ENCODE assay signal across 27 cellular contexts in genomic region chr9:136654820-136655219, GRCh38. TPM values are rescaled to one million over a fixed set of nuclear protein-coding genes. Genes with fewer than 3 reads are reported as not detected.
DNase-seq lines count a peak whose midpoint lies in the region; ATAC-seq and TF ChIP-seq lines count a peak whose summit lies in the region.
"Had no signal": no experiment of that assay in that cellular context is flagged by ENCODE, and none has a peak within 500 bp of the region (broad histone marks: within the 10 kb centered on the region; RNA-seq: fewer than 3 reads in every experiment).

No MANE protein-coding gene starts in this region.

- peak overlapping the region; percentile 38 for H3K9ac ChIP-seq in neuronal stem cell (ENCODE audit: low read depth, low read length, poor library complexity)

- H3K23ac ChIP-seq in neuronal stem cell (ENCODE audit: low read depth, low read length, poor library complexity), result peak overlapping the region; percentile 37

- intact Hi-C loops in Right ventricle myocardium superior (cut with DNase I), result no loop called here
- intact Hi-C loops in Right ventricle myocardium inferior (cut with DNase I), result no loop called here
- intact Hi-C loops in esophagus squamous epithelium (cut with DNase I), result no loop called here

- peaks cover 0 to 67% (median 2%) of the 10 kb centered on the region in 4 donors for H3K27me3 ChIP-seq in esophagus squamous epithelium
- H3K27me3 ChIP-seq in neuronal stem cell (ENCODE audit: control insufficient read depth in 3 of 3, insufficient read depth in 3 of 3, low read depth in 1 of 3, low read length in 3 of 3), result peaks cover 0 to 5% (median 0%) of the 10 kb centered on the region in 3 experiments
- H3K27me3 ChIP-seq in suprapubic skin, result peaks cover 48% of the 10 kb centered on the region
- H3K27me3 ChIP-seq in foreskin keratinocyte, result peaks cover 10% of the 10 kb centered on the region

- no peak overlapping the region for H2BK5ac ChIP-seq in neuronal stem cell (ENCODE audit: low read length)

- H3K4me1 ChIP-seq in esophagus squamous epithelium, result peaks cover 0 to 67% (median 6%) of the 10 kb centered on the region in 3 donors
- peaks cover 0 to 15% of the 10 kb centered on the region in 2 donors for H3K4me1 ChIP-seq in neuronal stem cell (ENCODE audit: control insufficient read depth in 2 of 2, insufficient read depth in 1 of 2, low read depth in 1 of 2, low read length in 2 of 2)
- H3K4me1 ChIP-seq in suprapubic skin, result peaks cover 4% of the 10 kb centered on the region
- peaks cover 6% of the 10 kb centered on the region for H3K4me1 ChIP-seq in foreskin keratinocyte

- H2BK15ac ChIP-seq in neuronal stem cell (ENCODE audit: low read length), result peak overlapping the region; percentile 7

- H3K4ac ChIP-seq in neuronal stem cell (ENCODE audit: low read length), result peak overlapping the region; percentile 76

- H3K27ac ChIP-seq in esophagus squamous epithelium, result peak overlapping the region in 3 of 4 donors; percentile 34 to 82 (median 77)
- no peak overlapping the region for H3K27ac ChIP-seq in neuronal stem cell (replicated peaks; ENCODE audit: low read length)
- H3K27ac ChIP-seq in suprapubic skin, result peak overlapping the region; percentile 53
- no peak overlapping the region for H3K27ac ChIP-seq in foreskin keratinocyte
- H3K27ac ChIP-seq: 22Rv1, HL-60 had no signal

- H3K4me2 ChIP-seq in neuronal stem cell (ENCODE audit: insufficient read depth, low read length, poor library complexity, severe bottlenecking), result no peak overlapping the region

- H3K9me3 ChIP-seq in esophagus squamous epithelium (no peaks in the 10 kb centered on the region), neuronal stem cell (replicated peaks in 1 of 2; ENCODE audit: control insufficient read depth in 2 of 2, insufficient read depth in 1 of 2, low read depth in 1 of 2, low read length in 2 of 2) (no peaks in the 10 kb centered on the region), suprapubic skin (no peaks in the 10 kb centered on the region)

- TF ChIP-seq CTCF in esophagus squamous epithelium (IDR thresholded peaks at IDR 0.05) (no peak), suprapubic skin (IDR thresholded peaks at IDR 0.05) (no peak), foreskin keratinocyte (conservative IDR thresholded peaks at IDR 0.05) (no peak)

- 40% methylated on average over 1 of the region's 9 CpGs; no CpG with 5 or more reads in 1 of the 2 donors for WGBS in esophagus squamous epithelium, 2 donors
- no CpG with 5 or more reads among the region's 9 CpGs for WGBS in neuronal stem cell (ENCODE audit: extremely low coverage in 2 of 2, insufficient read length in 2 of 2, insufficient replicate concordance in 1 of 2), 2 donors
- WGBS in suprapubic skin, result 67% methylated on average over 4 of the region's 9 CpGs

- peak overlapping the region; percentile 36 for H2AK5ac ChIP-seq in neuronal stem cell (ENCODE audit: low read depth, low read length)

- TF ChIP-seq EP300 in suprapubic skin (IDR thresholded peaks at IDR 0.05), result no peak

- DNase-seq in Right ventricle myocardium superior (peak; percentile 37), Right ventricle myocardium inferior (ENCODE audit: missing footprints) (no peak), esophagus squamous epithelium (lab: John Stamatoyannopoulos, UW) (no peak), neuronal stem cell (ENCODE audit: low spot score) (no peak), suprapubic skin (ENCODE audit: low spot score in 2 of 2) (no peak), HEK293T (ENCODE audit: extremely low spot score) (no peak), foreskin keratinocyte (no peak)
- DNase-seq: activated CD4-positive, alpha-beta T cell treated with anti-CD3 and anti-CD28 coated beads, Interleukin-2, amount 50 U/mL, for 48 hours; activated CD4-positive, CD25-positive, alpha-beta regulatory T cell treated with anti-CD3 and anti-CD28 coated beads, Interleukin-2, amount 50 U/mL, for 72 hours; activated CD8-positive, alpha-beta memory T cell treated with anti-CD3 and anti-CD28 coated beads, Interleukin-2, amount 50 U/mL, for 4 hours; activated naive CD4-positive, alpha-beta T cell treated with anti-CD3 and anti-CD28 coated beads for 36 hours; CD4-positive, alpha-beta T cell; DMS79 treated with DMSO at 0.1 percent for 48 hours; GDM1; glutamatergic neuron; HCEC 1CT; mammary epithelial cell; MM.1S; NCI-H1930; NCI-H524 treated with DMSO at 0.1 percent for 48 hours; SHP77; stimulated activated CD4-positive, alpha-beta T cell treated with anti-CD3 and anti-CD28 coated beads, Interleukin-12 subunit alpha, Interleukin-12 subunit beta, amount 100 ng/mL, for 4 hours; stimulated activated CD4-positive, alpha-beta T cell treated with anti-CD3 and anti-CD28 coated beads, Interleukin-2, amount 100 ng/mL, for 48 hours had no signal

- CTCF ChIA-PET in HEK293T (lab: Yijun Ruan, JAX), result no interaction called here

- H4K91ac ChIP-seq in neuronal stem cell (ENCODE audit: low read depth, low read length, poor library complexity), result no peak overlapping the region

- TF ChIP-seq POLR2A in esophagus squamous epithelium (IDR thresholded peaks at IDR 0.05), result no peak
- no peak for TF ChIP-seq POLR2A in suprapubic skin (IDR thresholded peaks at IDR 0.05)

- H2AFZ ChIP-seq in neuronal stem cell (ENCODE audit: low read length), result peak overlapping the region; percentile 85

- POLR2A ChIA-PET in HEK293T (lab: Yijun Ruan, JAX), result no interaction called here

- peak overlapping the region; percentile 3 for H3K14ac ChIP-seq in neuronal stem cell (ENCODE audit: low read length)

- no peak overlapping the region for H4K8ac ChIP-seq in neuronal stem cell (ENCODE audit: low read depth, low read length)

- no peak for ATAC-seq in Right ventricle myocardium superior (ENCODE audit: poor library complexity)
- no peak for ATAC-seq in Right ventricle myocardium inferior
- ATAC-seq in GM18868 (IDR thresholded peaks at IDR 0.05; ENCODE audit: unreplicated experiment), result no peak
- ATAC-seq in foreskin keratinocyte, result no peak

- peak overlapping the region; percentile 38 for H3K18ac ChIP-seq in neuronal stem cell (ENCODE audit: low read length)

- no peaks in the 10 kb centered on the region for H3K36me3 ChIP-seq in esophagus squamous epithelium
- no peaks in the 10 kb centered on the region for H3K36me3 ChIP-seq in neuronal stem cell (replicated peaks in 1 of 2; ENCODE audit: control insufficient read depth in 2 of 2, insufficient read depth in 2 of 2, low read length in 2 of 2)
- no peaks in the 10 kb centered on the region for H3K36me3 ChIP-seq in suprapubic skin

- H3K4me3 ChIP-seq in esophagus squamous epithelium, result no peak overlapping the region
- H3K4me3 ChIP-seq in neuronal stem cell (ENCODE audit: low read length in 2 of 2), result no peak overlapping the region
- no peak overlapping the region for H3K4me3 ChIP-seq in suprapubic skin

- H2BK120ac ChIP-seq in neuronal stem cell (ENCODE audit: low read depth, low read length), result peak overlapping the region; percentile 61

- H2BK12ac ChIP-seq in neuronal stem cell (ENCODE audit: low read length), result no peak overlapping the region

- peaks cover 5% of the 10 kb centered on the region for H3K79me1 ChIP-seq in neuronal stem cell (ENCODE audit: low read depth, low read length)

TF ChIP-seq in HEK293T, 16 proteins besides CTCF, POLR2A, EP300 and RAD21:
- TF ChIP-seq NFRKB (IDR thresholded peaks at IDR 0.05) (no peak), SUZ12 (IDR thresholded peaks at IDR 0.05) (no peak), L3MBTL2 (conservative IDR thresholded peaks at IDR 0.05) (no peak), FOXM1 (IDR thresholded peaks at IDR 0.05; ENCODE audit: borderline replicate concordance) (no peak)

RNA-seq across cellular contexts. Expression of gene EGFL7, which starts 7.9 kb away (rescaled TPM):
- 61.5 TPM for total RNA-seq in Right ventricle myocardium superior
- total RNA-seq in Right ventricle myocardium inferior, result 72.0 TPM
- 10 to 100 TPM in 2 of 4 donors, 1 to 10 TPM in 2; 5.2 to 41.2 (median 21.2) TPM for total RNA-seq in esophagus squamous epithelium
- polyA plus RNA-seq in neuronal stem cell (2013, experiment 1 of 2), result 33.1 TPM
- polyA plus RNA-seq in neuronal stem cell (2013, experiment 2 of 2), result 32.0 TPM
- 10 to 100 TPM; 12.2 to 49.6 (median 28.6) TPM for total RNA-seq in suprapubic skin
- total RNA-seq in foreskin keratinocyte, result 14.7 and 16.4 TPM in 2 replicates
- 19.5 and 25.1 TPM in 2 replicates for polyA plus RNA-seq in foreskin keratinocyte
- total RNA-seq: CD4-positive, alpha-beta T cell had no signal

RNA-seq across cellular contexts. Expression of gene AGPAT2, which starts 32.4 kb away (rescaled TPM):
- total RNA-seq in Right ventricle myocardium superior, result 48.6 TPM
- total RNA-seq in Right ventricle myocardium inferior, result 57.9 TPM
- total RNA-seq in esophagus squamous epithelium, result 10 to 100 TPM; 66.2 to 80.6 (median 75.8) TPM
- polyA plus RNA-seq in neuronal stem cell (2013, experiment 1 of 2), result 3.7 TPM
- polyA plus RNA-seq in neuronal stem cell (2013, experiment 2 of 2), result 3.5 TPM
- total RNA-seq in suprapubic skin, result 10 to 100 TPM; 43.5 to 73.2 (median 63.5) TPM
- total RNA-seq in foreskin keratinocyte, result 38.1 and 41.9 TPM in 2 replicates
- polyA plus RNA-seq in foreskin keratinocyte, result 61.5 and 75.3 TPM in 2 replicates

RNA-seq across cellular contexts. Expression of gene DIPK1B, which starts 57.6 kb away (rescaled TPM):
- total RNA-seq in Right ventricle myocardium superior (15.1 TPM), Right ventricle myocardium inferior (16.4 TPM), esophagus squamous epithelium (1 to 10 TPM in 3 of 4 donors, under 1 TPM in 1; 0.48 to 6.3 (median 1.1) TPM), suprapubic skin (10 to 100 TPM in 1 of 4 donors, 1 to 10 TPM in 3; 3.8 to 13.1 (median 6.3) TPM), foreskin keratinocyte (0.07 and 0.21 TPM in 2 replicates)
- polyA plus RNA-seq in neuronal stem cell (2013, experiment 1 of 2), result 40.0 TPM
- polyA plus RNA-seq in neuronal stem cell (2013, experiment 2 of 2), result 39.1 TPM
- polyA plus RNA-seq in foreskin keratinocyte, result 0.18 and 0.19 TPM in 2 replicates
- total RNA-seq: osteoblast had no signal

Comparison
In these comparisons a context has a peak if more than half of its experiments do, and no peak if none do; other contexts are left out.
1. H3K27ac ChIP-seq: peak in esophagus squamous epithelium (3 of 4) and suprapubic skin (single experiment); none in neuronal stem cell (single experiment) and foreskin keratinocyte (single experiment).